25 cellular contexts compared by ENCODE assay signal in the genomic region with DNA sequence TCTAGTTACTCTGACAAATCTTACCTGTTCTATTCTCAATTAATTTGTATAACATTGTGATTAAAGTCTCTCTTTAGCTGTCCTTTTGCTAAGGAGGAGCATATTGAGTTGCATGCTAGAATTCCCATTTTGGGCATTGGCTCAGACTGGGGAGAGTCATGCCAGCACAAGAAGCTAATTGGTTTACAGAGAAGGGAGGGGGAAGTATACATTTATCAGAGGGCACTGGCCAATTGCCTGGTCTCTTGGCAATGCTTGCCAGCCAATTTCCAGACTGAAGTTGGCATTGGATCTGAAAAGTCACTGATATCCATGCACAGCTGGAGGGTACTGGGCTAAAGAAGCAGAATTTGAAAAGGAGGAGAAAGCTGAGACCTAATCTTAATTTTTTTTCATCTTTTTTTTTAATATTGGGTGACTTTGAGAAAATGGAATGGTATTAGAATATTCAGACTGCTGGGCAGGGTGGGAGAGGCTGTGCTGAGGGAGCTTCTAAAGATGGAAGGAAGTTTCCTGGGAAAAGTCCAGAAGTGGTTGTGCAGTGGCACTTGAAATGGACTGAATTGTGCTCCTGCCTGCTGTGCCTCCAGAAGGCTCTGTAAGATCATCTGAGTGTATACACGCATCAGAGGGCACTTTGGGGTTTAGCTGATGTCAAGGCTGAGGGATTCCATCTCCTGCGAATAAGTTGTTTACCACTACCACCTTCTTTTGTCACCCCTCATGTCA.
DNase-seq lines count a peak whose midpoint lies in the region; ATAC-seq and TF ChIP-seq lines count a peak whose summit lies in the region.
"Had no signal": no experiment of that assay in that cellular context is flagged by ENCODE, and none has a peak within 500 bp of the region (broad histone marks: within the 10 kb centered on the region; RNA-seq: fewer than 3 reads in every experiment).

No MANE protein-coding gene starts in this region.

- H3K27me3 Mint-ChIP-seq in activated T-cell treated with anti-CD3 and anti-CD28 coated beads, Interleukin-2, amount 50 U/mL, for 72 hours (ENCODE audit: low read depth) = no peaks in the 10 kb centered on the region
- H3K27me3 Mint-ChIP-seq: CD4-positive, alpha-beta memory T cell; T-helper 17 cell had no signal

- no peak for TF ChIP-seq POLR2A in heart left ventricle (IDR thresholded peaks at IDR 0.05)

- DNase-seq in DMS79 (lab: John Stamatoyannopoulos, UW) = peak; percentile 0
- DNase-seq in DMS79 treated with DMSO at 0.1 percent for 48 hours (lab: John Stamatoyannopoulos, UW) = no peak
- DNase-seq in Right ventricle myocardium superior = no peak
- DNase-seq in right atrium auricular region (ENCODE audit: low spot score) = no peak
- DNase-seq in heart left ventricle = peak in 1 of 5 donors; percentile 25
- no peak for DNase-seq in activated T-cell treated with anti-CD3 and anti-CD28 coated beads, Interleukin-2, amount 50 U/mL, for 72 hours
- no peak for DNase-seq in sciatic nerve (ENCODE audit: low spot score)
- no peak for DNase-seq in foreskin keratinocyte
- DNase-seq: ACHN; CD4-positive, alpha-beta memory T cell; EL; GF-D8; GOT3; NCI-H1417 treated with DMSO at 0.1 percent for 48 hours; NCI-H187; NCI-H526 treated with DMSO at 0.1 percent for 48 hours; NK-92 treated with Interleukin-12 subunit alpha and Interleukin-12 subunit beta, amount 100 ng/mL, for 24 hours; SW 1271; T-helper 17 cell had no signal

- H3K4me3 Mint-ChIP-seq in activated T-cell treated with anti-CD3 and anti-CD28 coated beads, Interleukin-2, amount 50 U/mL, for 72 hours = no peak overlapping the region
- H3K4me3 Mint-ChIP-seq: CD4-positive, alpha-beta memory T cell; T-helper 17 cell had no signal

- H3K9me3 ChIP-seq in right atrium auricular region = peaks cover 4 to 5% of the 10 kb centered on the region in 2 donors
- H3K9me3 ChIP-seq in heart left ventricle = peaks cover 0 to 15% (median 7%) of the 10 kb centered on the region in 12 donors
- H3K9me3 ChIP-seq: SJSA1 had no signal

- H3K27me3 ChIP-seq in right atrium auricular region (no peaks in the 10 kb centered on the region), heart left ventricle (no peaks in the 10 kb centered on the region), foreskin keratinocyte (no peaks in the 10 kb centered on the region)
- H3K27me3 ChIP-seq: BLaER1, SJSA1 had no signal

- no peaks in the 10 kb centered on the region for H3K36me3 ChIP-seq in right atrium auricular region
- H3K36me3 ChIP-seq in heart left ventricle = no peaks in the 10 kb centered on the region
- H3K36me3 ChIP-seq: BLaER1, SJSA1 had no signal

- H3K4me1 ChIP-seq in right atrium auricular region = no peaks in the 10 kb centered on the region
- H3K4me1 ChIP-seq in heart left ventricle = peaks cover 0 to 10% (median 0%) of the 10 kb centered on the region in 12 donors
- H3K4me1 ChIP-seq in foreskin keratinocyte = no peaks in the 10 kb centered on the region
- H3K4me1 ChIP-seq: BLaER1, SJSA1 had no signal

- no peak overlapping the region for H3K27ac ChIP-seq in right atrium auricular region
- H3K27ac ChIP-seq in heart left ventricle = no peak overlapping the region
- H3K27ac ChIP-seq in foreskin keratinocyte = no peak overlapping the region
- H3K27ac ChIP-seq: 22Rv1, BLaER1, KMS-11, SJSA1 had no signal

- H3K4me1 Mint-ChIP-seq in activated T-cell treated with anti-CD3 and anti-CD28 coated beads, Interleukin-2, amount 50 U/mL, for 72 hours (ENCODE audit: low read depth) = no peaks in the 10 kb centered on the region
- H3K4me1 Mint-ChIP-seq: CD4-positive, alpha-beta memory T cell; T-helper 17 cell had no signal

- intact Hi-C loops in Right ventricle myocardium superior (cut with DNase I) (loop anchor here (5.0 kb wide), 1 partner anchor 394 kb away; no protein-coding TSS in a partner anchor), heart left ventricle (cut with DNase I) (loop anchor here in 9 of 10 donors (5.0 to 10.0 kb wide), 7 partner anchors 156 to 626 kb away; no protein-coding TSS in a partner anchor), sciatic nerve (cut with DNase I) (no loop called here)

- WGBS in heart left ventricle, 4 donors = 56 to 76% (median 75%) methylated on average over 2 of the region's 2 CpGs

- no peak for TF ChIP-seq CTCF in right atrium auricular region (IDR thresholded peaks at IDR 0.05)
- no peak for TF ChIP-seq CTCF in heart left ventricle (IDR thresholded peaks at IDR 0.05)
- TF ChIP-seq CTCF in foreskin keratinocyte (conservative IDR thresholded peaks at IDR 0.05) = no peak

- ATAC-seq in Right ventricle myocardium superior (ENCODE audit: poor library complexity) (peak; percentile 66), heart left ventricle (peak in 3 of 4 donors; percentile 42 to 70 (median 63)), sciatic nerve (no peak), foreskin keratinocyte (no peak)
- ATAC-seq in activated T-cell treated with anti-CD3 and anti-CD28 coated beads, Interleukin-2, amount 50 U/mL, for 72 hours (replicated peaks in 1 of 2) = no peak
- ATAC-seq: HCT116, Panc1, T-helper 17 cell had no signal

- no peak overlapping the region for H3K27ac Mint-ChIP-seq in activated T-cell treated with anti-CD3 and anti-CD28 coated beads, Interleukin-2, amount 50 U/mL, for 72 hours
- H3K27ac Mint-ChIP-seq: CD4-positive, alpha-beta memory T cell; T-helper 17 cell had no signal

- peaks cover 3 to 6% of the 10 kb centered on the region in 2 donors for H3K9me3 Mint-ChIP-seq in activated T-cell treated with anti-CD3 and anti-CD28 coated beads, Interleukin-2, amount 50 U/mL, for 72 hours

- H3K36me3 Mint-ChIP-seq in activated T-cell treated with anti-CD3 and anti-CD28 coated beads, Interleukin-2, amount 50 U/mL, for 72 hours (ENCODE audit: insufficient read depth in 2 of 2) = peaks cover 0 to 2% of the 10 kb centered on the region in 2 donors
- H3K36me3 Mint-ChIP-seq: CD4-positive, alpha-beta memory T cell had no signal

- H3K4me3 ChIP-seq in right atrium auricular region (no peak overlapping the region), heart left ventricle (no peak overlapping the region)
- H3K4me3 ChIP-seq: BLaER1, SJSA1 had no signal

Comparison
In these comparisons a context has a peak if more than half of its experiments do, and no peak if none do; other contexts are left out.
1. ATAC-seq: peak in Right ventricle myocardium superior (single experiment) and heart left ventricle (3 of 4); none in activated T-cell treated with anti-CD3 and anti-CD28 coated beads, Interleukin-2, amount 50 U/mL, for 72 hours (0 of 2), sciatic nerve (single experiment) and foreskin keratinocyte (single experiment).